ENCODE assay signal across 9 cellular contexts in the genomic region with DNA sequence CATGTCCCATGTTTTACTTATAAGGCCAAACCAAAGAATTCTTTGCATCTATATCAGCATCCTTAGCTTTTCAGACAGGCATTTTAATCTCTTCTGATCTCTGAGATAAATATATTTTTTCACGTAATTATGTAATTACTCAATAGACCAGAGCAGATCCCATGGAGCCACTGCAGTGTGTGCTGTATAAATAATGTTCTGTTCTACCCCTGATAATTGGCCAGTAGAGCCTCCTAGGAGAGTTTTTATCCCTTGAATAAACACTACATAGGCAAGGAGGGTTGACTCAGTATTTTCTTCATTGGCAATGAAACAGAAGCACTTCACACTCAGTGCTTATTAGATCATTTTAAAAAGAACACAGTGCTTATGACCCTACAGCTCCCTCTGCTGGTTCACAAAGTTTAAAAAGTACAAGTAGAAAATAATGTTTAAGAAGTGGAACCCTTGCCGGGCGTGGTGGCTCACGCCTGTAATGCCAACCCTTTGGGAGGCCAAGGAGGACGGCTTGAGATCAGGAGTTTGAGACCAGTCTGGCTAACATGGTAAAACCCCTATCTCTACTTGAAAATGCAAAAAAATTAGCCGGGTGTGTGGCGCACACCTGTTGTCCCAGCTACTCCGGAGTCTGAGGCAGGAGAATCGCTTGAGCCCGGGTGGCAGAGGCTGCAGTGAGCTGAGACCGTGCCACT.
DNase-seq lines count a peak whose midpoint lies in the region; TF ChIP-seq lines count a peak whose summit lies in the region.
"Had no signal": no experiment of that assay in that cellular context is flagged by ENCODE, and none has a peak within 500 bp of the region (broad histone marks: within the 10 kb centered on the region; RNA-seq: fewer than 3 reads in every experiment).

No MANE protein-coding gene starts in this region.

- no peaks in the 10 kb centered on the region for H3K36me3 ChIP-seq in HAP-1 (replicated peaks)
- H3K36me3 ChIP-seq: BLaER1 treated with 17β-estradiol and CSF1 and Interleukin-3, amounts not matched to agents 10 nM and 100 nM had no signal

- H3K4me1 ChIP-seq in HAP-1: peaks cover 44% of the 10 kb centered on the region

- no peak overlapping the region for H3K4me3 ChIP-seq in HAP-1
- H3K4me3 ChIP-seq: BLaER1 treated with 17β-estradiol and CSF1 and Interleukin-3, amounts not matched to agents 10 nM and 100 nM had no signal

- H3K27ac Mint-ChIP-seq in endothelial cell (ENCODE audit: unreplicated experiment): no peak overlapping the region

- H3K9me3 Mint-ChIP-seq in endothelial cell (ENCODE audit: unreplicated experiment): no peaks in the 10 kb centered on the region

- in situ Hi-C loops in HAP-1 (cut with MboI; ENCODE audit: low sequenced_read_pairs): loop anchor here (25.0 kb wide), 1 partner anchor 315 kb away; no protein-coding TSS in a partner anchor

- H3K4me3 Mint-ChIP-seq in endothelial cell (ENCODE audit: unreplicated experiment): no peak overlapping the region

- DNase-seq in SIG-M5 treated with dmso at 0.1 percent for 504 hours (lab: John Stamatoyannopoulos, UW; ENCODE audit: unreplicated experiment) (peak; percentile 68), SIG-M5 (lab: John Stamatoyannopoulos, UW) (no peak), HAP-1 (ENCODE audit: low spot score in 2 of 2) (peak; percentile 77 to 93), MV-4-11 (lab: John Stamatoyannopoulos, UW) (peak; percentile 68), RPMI7951 (ENCODE audit: low read depth) (peak; percentile 76), endothelial cell (ENCODE audit: low spot score) (peak; percentile 39), midbrain (lab: John Stamatoyannopoulos, UW) (peak; percentile 66), GM19240 (ENCODE audit: insufficient read length, low spot score) (no peak)

- H3K27me3 Mint-ChIP-seq in endothelial cell (ENCODE audit: unreplicated experiment): peaks cover 2% of the 10 kb centered on the region

- no peaks in the 10 kb centered on the region for H3K9me3 ChIP-seq in HAP-1

- TF ChIP-seq CTCF in endothelial cell (IDR thresholded peaks at IDR 0.05; ENCODE audit: unreplicated experiment): peak; percentile 82

- H3K4me1 Mint-ChIP-seq in endothelial cell (ENCODE audit: unreplicated experiment): peaks cover 7% of the 10 kb centered on the region

- H3K27me3 ChIP-seq in HAP-1 (ENCODE audit: low read depth): no peaks in the 10 kb centered on the region
- H3K27me3 ChIP-seq: BLaER1 treated with 17β-estradiol and CSF1 and Interleukin-3, amounts not matched to agents 10 nM and 100 nM had no signal

- no peaks in the 10 kb centered on the region for H3K36me3 Mint-ChIP-seq in endothelial cell (ENCODE audit: low read depth, unreplicated experiment)

Comparison
In these comparisons a context has a peak if more than half of its experiments do, and no peak if none do; other contexts are left out.
1. DNase-seq: peak in SIG-M5 treated with dmso at 0.1 percent for 504 hours (single experiment), HAP-1 (2 of 2), MV-4-11 (single experiment), RPMI7951 (single experiment), endothelial cell (single experiment) and midbrain (single experiment); none in SIG-M5 (single experiment) and GM19240 (single experiment).